In the genomic region with DNA sequence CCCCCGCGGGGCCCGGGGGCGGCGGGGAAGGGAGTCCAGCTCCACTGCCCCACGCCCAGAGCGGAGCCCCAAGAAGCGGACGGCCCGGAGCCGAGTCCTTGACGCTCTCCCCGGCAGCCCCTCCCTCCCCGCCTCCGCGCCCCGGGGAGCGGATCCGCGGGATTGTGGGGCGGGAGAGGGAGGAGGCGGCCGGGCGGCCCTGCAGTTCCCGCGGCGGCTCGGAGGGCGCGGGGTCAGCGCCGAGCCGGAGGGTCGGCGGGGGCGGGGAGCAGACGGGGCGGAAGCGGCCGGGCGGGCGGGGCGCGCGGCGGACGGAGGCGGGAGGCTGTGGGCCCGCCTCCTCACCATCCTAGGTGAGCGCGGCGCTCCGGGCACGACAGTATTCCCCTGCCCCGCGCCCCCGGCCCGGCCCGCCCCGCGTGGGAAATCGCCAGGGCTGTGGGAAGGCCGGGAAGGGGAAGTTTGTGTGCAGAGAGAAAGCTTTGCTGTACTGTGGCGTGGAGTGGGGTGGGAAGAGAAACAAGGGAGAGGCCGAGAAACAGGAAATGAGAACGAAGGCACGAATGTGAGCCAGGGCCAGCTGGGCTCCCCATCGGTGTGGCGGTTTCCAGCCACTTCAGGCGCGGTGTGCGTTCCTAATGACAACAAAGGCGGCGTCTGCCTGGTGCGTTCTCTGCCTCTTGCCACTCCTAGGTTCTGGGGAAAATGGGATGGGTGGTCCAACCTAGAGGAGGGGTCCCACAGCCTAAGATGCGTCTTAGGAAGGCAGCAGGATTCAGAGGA, we compare ENCODE assay signal across 8 cellular contexts. TPM values are rescaled to one million over a fixed set of nuclear protein-coding genes. Genes with fewer than 3 reads are reported as not detected.
DNase-seq lines count a peak whose midpoint lies in the region; ATAC-seq and TF ChIP-seq lines count a peak whose summit lies in the region.

No MANE protein-coding gene starts in this region.

- no peaks in the 10 kb centered on the region for H3K36me3 ChIP-seq in testis (ENCODE audit: low read depth, missing control alignments)

- H3K36me3 Mint-ChIP-seq in Calu3 (ENCODE audit: insufficient read depth, unreplicated experiment) (peaks cover 7% of the 10 kb centered on the region), neural crest cell (ENCODE audit: low read depth) (no peaks in the 10 kb centered on the region)
- peaks cover 21% of the 10 kb centered on the region for H3K36me3 Mint-ChIP-seq in activated T-helper 17 cell treated with anti-CD3 and anti-CD28 coated beads, Interleukin-2, amount 50 U/mL, for 72 hours (ENCODE audit: low read depth)

- 1% methylated on average over 14 to 45 of the region's 76 CpGs for WGBS in testis, 2 donors

- peaks cover 17% of the 10 kb centered on the region for H3K4me1 ChIP-seq in testis

- no peaks in the 10 kb centered on the region for H3K4me1 Mint-ChIP-seq in Calu3 (ENCODE audit: low read depth, unreplicated experiment)
- no peaks in the 10 kb centered on the region for H3K4me1 Mint-ChIP-seq in activated T-helper 17 cell treated with anti-CD3 and anti-CD28 coated beads, Interleukin-2, amount 50 U/mL, for 72 hours
- peaks cover 17% of the 10 kb centered on the region for H3K4me1 Mint-ChIP-seq in neural crest cell

- H3K27me3 Mint-ChIP-seq in Calu3 (ENCODE audit: unreplicated experiment) (no peaks in the 10 kb centered on the region), neural crest cell (ENCODE audit: low read depth) (no peaks in the 10 kb centered on the region)
- H3K27me3 Mint-ChIP-seq in activated T-helper 17 cell treated with anti-CD3 and anti-CD28 coated beads, Interleukin-2, amount 50 U/mL, for 72 hours = no peaks in the 10 kb centered on the region

- no peak for TF ChIP-seq POLR2A in testis (IDR thresholded peaks at IDR 0.05)

- TF ChIP-seq CTCF in Calu3 (IDR thresholded peaks at IDR 0.05; ENCODE audit: unreplicated experiment) = no peak
- no peak for TF ChIP-seq CTCF in neural crest cell (conservative IDR thresholded peaks at IDR 0.05)
- no peak for TF ChIP-seq CTCF in testis (IDR thresholded peaks at IDR 0.05)

- H3K4me3 Mint-ChIP-seq in Calu3 (ENCODE audit: low read depth, unreplicated experiment) (no peak overlapping the region), neural crest cell (peak overlapping the region; percentile 61)
- no peak overlapping the region for H3K4me3 Mint-ChIP-seq in activated T-helper 17 cell treated with anti-CD3 and anti-CD28 coated beads, Interleukin-2, amount 50 U/mL, for 72 hours

- H3K9me3 ChIP-seq in testis = no peaks in the 10 kb centered on the region

- H3K27ac ChIP-seq in testis = peak overlapping the region; percentile 87 to 89

- peak; percentile 42 for ATAC-seq in GM19463 (IDR thresholded peaks at IDR 0.05; ENCODE audit: unreplicated experiment)
- peak; percentile 32 for ATAC-seq in HG03565 (IDR thresholded peaks at IDR 0.05; ENCODE audit: unreplicated experiment)
- peak; percentile 23 for ATAC-seq in activated T-helper 17 cell treated with anti-CD3 and anti-CD28 coated beads, Interleukin-2, amount 50 U/mL, for 72 hours (replicated peaks)

- intact Hi-C loops in Calu3 (cut with micrococcal nuclease; ENCODE audit: unreplicated experiment) (loop anchor here (10.0 kb wide), 2 partner anchors 101 to 301 kb away; no protein-coding TSS in a partner anchor), testis (cut with DNase I; ENCODE audit: low total_unique reads) (no loop called here)

- CTCF ChIA-PET in Calu3 (lab: Charles Lee) = interaction anchor here (1.8 kb wide), 1 partner anchor 151 kb away, joined by 4 read pairs; no protein-coding TSS in a partner anchor

- H3K9me3 Mint-ChIP-seq in Calu3 (ENCODE audit: low read depth, unreplicated experiment) (no peaks in the 10 kb centered on the region), neural crest cell (no peaks in the 10 kb centered on the region)
- no peaks in the 10 kb centered on the region for H3K9me3 Mint-ChIP-seq in activated T-helper 17 cell treated with anti-CD3 and anti-CD28 coated beads, Interleukin-2, amount 50 U/mL, for 72 hours

- peak overlapping the region; percentile 69 to 85 for H3K4me3 ChIP-seq in testis

- H3K27me3 ChIP-seq in testis = no peaks in the 10 kb centered on the region

- no TSS peak for BruUV-seq in Calu3 (replicated peaks; lab: Mats Ljungman, UMichigan)

- DNase-seq in Calu3 (peak; percentile 44), OCI-M1 (lab: John Stamatoyannopoulos, UW) (peak; percentile 80), fibroblast of the conjunctiva (ENCODE audit: low read depth) (peak; percentile 51), neural crest cell (ENCODE audit: low read depth, low spot score) (peak; percentile 71), testis (peak; percentile 57)

- H3K27ac Mint-ChIP-seq in Calu3 (ENCODE audit: unreplicated experiment) = no peak overlapping the region
- no peak overlapping the region for H3K27ac Mint-ChIP-seq in activated T-helper 17 cell treated with anti-CD3 and anti-CD28 coated beads, Interleukin-2, amount 50 U/mL, for 72 hours
- H3K27ac Mint-ChIP-seq in neural crest cell (ENCODE audit: unreplicated experiment) = no peak overlapping the region

RNA-seq across cellular contexts. Expression of a gene that starts 1.3 kb away (rescaled TPM):
- total RNA-seq in Calu3 (2022) (3.0 and 3.9 TPM in 2 replicates), neural crest cell (28.6 and 29.9 TPM in 2 replicates), testis (10 to 100 TPM in 1 of 2 donors, 1 to 10 TPM in 1; 8.5 to 10.8 TPM)
- 10 to 100 TPM; 14.3 to 30.5 TPM for total RNA-seq in activated T-helper 17 cell treated with anti-CD3 and anti-CD28 coated beads, Interleukin-2, amount 50 U/mL, for 72 hours
- polyA plus RNA-seq in testis (ENCODE audit: insufficient read depth, low read depth, low replicate concordance) = 3.8 TPM

Comparison
In these comparisons a context has a peak if more than half of its experiments do, and no peak if none do; other contexts are left out.
1. Peak in every context shown above with its lines: DNase-seq, ATAC-seq, H3K4me3 ChIP-seq and H3K27ac ChIP-seq.